Comparison of ENCODE assay signal across 20 cellular contexts in genomic region chr4:15488136-15488535, GRCh38. TPM values are rescaled to one million over a fixed set of nuclear protein-coding genes. Genes with fewer than 3 reads are reported as not detected.
DNase-seq lines count a peak whose midpoint lies in the region; TF ChIP-seq lines count a peak whose summit lies in the region.
"Had no signal": no experiment of that assay in that cellular context is flagged by ENCODE, and none has a peak within 500 bp of the region (broad histone marks: within the 10 kb centered on the region; RNA-seq: fewer than 3 reads in every experiment).

No MANE protein-coding gene starts in this region.

- peaks cover 39% of the 10 kb centered on the region for H3K9me3 ChIP-seq in left ventricle myocardium inferior (replicated peaks)
- peaks cover 0 to 24% (median 14%) of the 10 kb centered on the region in 4 donors for H3K9me3 ChIP-seq in esophagus muscularis mucosa
- no peaks in the 10 kb centered on the region for H3K9me3 ChIP-seq in vagina
- no peaks in the 10 kb centered on the region for H3K9me3 ChIP-seq in prostate gland
- H3K9me3 ChIP-seq: HAP-1, MG63 had no signal

- TF ChIP-seq CTCF in left ventricle myocardium inferior (IDR thresholded peaks at IDR 0.05; ENCODE audit: borderline replicate concordance) (no peak), esophagus muscularis mucosa (IDR thresholded peaks at IDR 0.05) (no peak), fibroblast of the aortic adventitia (IDR thresholded peaks at IDR 0.05; ENCODE audit: insufficient read depth, low read length) (no peak), vagina (IDR thresholded peaks at IDR 0.05) (no peak), prostate gland (IDR thresholded peaks at IDR 0.05) (no peak)

- TF ChIP-seq POLR2A in esophagus muscularis mucosa (IDR thresholded peaks at IDR 0.05; ENCODE audit: low read depth) (no peak), vagina (IDR thresholded peaks at IDR 0.05) (no peak), prostate gland (IDR thresholded peaks at IDR 0.05) (no peak)

- H3K4me1 ChIP-seq in left ventricle myocardium inferior: peaks cover 8% of the 10 kb centered on the region
- H3K4me1 ChIP-seq in esophagus muscularis mucosa: peaks cover 0 to 16% (median 10%) of the 10 kb centered on the region in 4 donors
- peaks cover 11% of the 10 kb centered on the region for H3K4me1 ChIP-seq in vagina
- no peaks in the 10 kb centered on the region for H3K4me1 ChIP-seq in prostate gland (replicated peaks)

- peak overlapping the region; percentile 60 for H3K27ac ChIP-seq in left ventricle myocardium inferior (replicated peaks)
- H3K27ac ChIP-seq in esophagus muscularis mucosa (replicated peaks in 1 of 4): peak overlapping the region in 3 of 4 donors; percentile 12 to 55 (median 47)
- peak overlapping the region; percentile 78 for H3K27ac ChIP-seq in vagina
- H3K27ac ChIP-seq in prostate gland: no peak overlapping the region
- H3K27ac ChIP-seq: 22Rv1 had no signal

- H3K36me3 ChIP-seq in left ventricle myocardium inferior (peaks cover 22% of the 10 kb centered on the region), esophagus muscularis mucosa (peaks cover 0 to 30% (median 3%) of the 10 kb centered on the region in 4 donors), vagina (no peaks in the 10 kb centered on the region), prostate gland (no peaks in the 10 kb centered on the region)
- H3K36me3 ChIP-seq: HAP-1, MG63 had no signal

- TF ChIP-seq EP300 in esophagus muscularis mucosa (IDR thresholded peaks at IDR 0.05): no peak

- intact Hi-C loops in left ventricle myocardium inferior (cut with micrococcal nuclease): no loop called here
- intact Hi-C loops in cardiac septum (cut with DNase I): no loop called here
- intact Hi-C loops in esophagus muscularis mucosa (cut with DNase I): no loop called here
- intact Hi-C loops in vagina (cut with DNase I): no loop called here
- intact Hi-C loops in prostate gland (cut with DNase I): no loop called here

- no peak for DNase-seq in left ventricle myocardium inferior
- DNase-seq in cardiac septum (ENCODE audit: low spot score): no peak
- DNase-seq in esophagus muscularis mucosa (ENCODE audit: extremely low spot score): no peak
- DNase-seq in fibroblast of the aortic adventitia (ENCODE audit: low read depth): peak; percentile 42
- no peak for DNase-seq in vagina (ENCODE audit: extremely low spot score in 2 of 2)
- no peak for DNase-seq in ACHN
- DNase-seq in SW 1271 (lab: John Stamatoyannopoulos, UW): no peak
- no peak for DNase-seq in prostate gland (ENCODE audit: low spot score)
- DNase-seq: AML-193; C1 segment of cervical spinal cord; CD8-positive, alpha-beta T cell; Kasumi-1; MG63; NCI-H1417 treated with DMSO at 0.1 percent for 48 hours; NCI-H187; NCI-H446 treated with DMSO at 0.1 percent for 48 hours; NCI-H526 treated with DMSO at 0.1 percent for 48 hours had no signal

- in situ Hi-C loops in ACHN (cut with HindIII; ENCODE audit: low pct_ligation_motif_present, low pct_unique_long_range_greater_than_20kb, low sequenced_read_pairs): no loop called here

- H3K27me3 ChIP-seq in left ventricle myocardium inferior (ENCODE audit: low read depth): no peaks in the 10 kb centered on the region
- H3K27me3 ChIP-seq in esophagus muscularis mucosa: no peaks in the 10 kb centered on the region
- no peaks in the 10 kb centered on the region for H3K27me3 ChIP-seq in vagina
- H3K27me3 ChIP-seq in prostate gland (replicated peaks; ENCODE audit: insufficient read depth): no peaks in the 10 kb centered on the region
- H3K27me3 ChIP-seq: MG63 had no signal

- H3K4me3 ChIP-seq in left ventricle myocardium inferior: no peak overlapping the region
- H3K4me3 ChIP-seq in esophagus muscularis mucosa: no peak overlapping the region
- H3K4me3 ChIP-seq in fibroblast of the aortic adventitia (ENCODE audit: low read depth, low read length): no peak overlapping the region
- H3K4me3 ChIP-seq in vagina: no peak overlapping the region
- H3K4me3 ChIP-seq in prostate gland: no peak overlapping the region
- H3K4me3 ChIP-seq: GM23338, HAP-1, MG63 had no signal

RNA-seq across cellular contexts. Expression of gene CC2D2A, which starts 18.5 kb away (rescaled TPM):
- total RNA-seq in left ventricle myocardium inferior (9.6 TPM), cardiac septum (9.0 TPM), esophagus muscularis mucosa (10 to 100 TPM; 23.0 to 59.7 (median 45.0) TPM), fibroblast of the aortic adventitia (ENCODE audit: low replicate concordance) (41.0 and 52.9 TPM in 2 replicates), vagina (33.1 TPM), prostate gland (10 to 100 TPM; 13.5 to 38.1 TPM)
- total RNA-seq: CD8-positive, alpha-beta T cell had no signal

Comparison
In these comparisons a context has a peak if more than half of its experiments do, and no peak if none do; other contexts are left out.
1. H3K27ac ChIP-seq: peak in left ventricle myocardium inferior (single experiment), esophagus muscularis mucosa (3 of 4) and vagina (single experiment); none in prostate gland (0 of 2).